In the genomic region with DNA sequence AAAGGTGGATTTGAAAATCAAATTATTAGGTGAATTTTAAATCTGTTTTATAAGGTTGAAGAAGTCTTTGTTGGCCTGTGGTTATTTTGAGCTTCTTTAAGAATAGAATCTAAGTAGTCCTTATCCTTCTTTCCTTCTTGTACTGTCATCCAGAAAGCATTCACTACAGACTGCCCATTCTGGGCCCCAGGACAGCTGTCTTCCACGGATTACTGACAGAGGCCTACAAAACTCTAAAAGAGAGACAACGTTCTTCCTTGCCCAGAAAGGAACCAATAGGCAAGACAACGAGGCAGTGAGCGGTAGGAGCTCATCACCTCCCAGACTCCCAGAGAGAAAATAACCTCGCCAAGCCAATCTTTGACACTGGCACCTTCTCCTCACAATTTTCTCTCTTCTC, we compare ENCODE assay signal across 2 cellular contexts.
TF ChIP-seq lines count a peak whose summit lies in the region.

No MANE protein-coding gene starts in this region.

TF ChIP-seq in HepG2, 621 proteins besides CTCF, POLR2A, EP300 and RAD21:
- TF ChIP-seq, protein P1, sequence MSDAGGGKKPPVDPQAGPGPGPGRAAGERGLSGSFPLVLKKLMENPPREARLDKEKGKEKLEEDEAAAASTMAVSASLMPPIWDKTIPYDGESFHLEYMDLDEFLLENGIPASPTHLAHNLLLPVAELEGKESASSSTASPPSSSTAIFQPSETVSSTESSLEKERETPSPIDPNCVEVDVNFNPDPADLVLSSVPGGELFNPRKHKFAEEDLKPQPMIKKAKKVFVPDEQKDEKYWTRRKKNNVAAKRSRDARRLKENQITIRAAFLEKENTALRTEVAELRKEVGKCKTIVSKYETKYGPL (CRISPR knock-in tag; IDR thresholded peaks at IDR 0.05): no peak
- no peak for TF ChIP-seq FOXO1 (CRISPR knock-in tag; IDR thresholded peaks at IDR 0.05)
- TF ChIP-seq, protein P2, sequence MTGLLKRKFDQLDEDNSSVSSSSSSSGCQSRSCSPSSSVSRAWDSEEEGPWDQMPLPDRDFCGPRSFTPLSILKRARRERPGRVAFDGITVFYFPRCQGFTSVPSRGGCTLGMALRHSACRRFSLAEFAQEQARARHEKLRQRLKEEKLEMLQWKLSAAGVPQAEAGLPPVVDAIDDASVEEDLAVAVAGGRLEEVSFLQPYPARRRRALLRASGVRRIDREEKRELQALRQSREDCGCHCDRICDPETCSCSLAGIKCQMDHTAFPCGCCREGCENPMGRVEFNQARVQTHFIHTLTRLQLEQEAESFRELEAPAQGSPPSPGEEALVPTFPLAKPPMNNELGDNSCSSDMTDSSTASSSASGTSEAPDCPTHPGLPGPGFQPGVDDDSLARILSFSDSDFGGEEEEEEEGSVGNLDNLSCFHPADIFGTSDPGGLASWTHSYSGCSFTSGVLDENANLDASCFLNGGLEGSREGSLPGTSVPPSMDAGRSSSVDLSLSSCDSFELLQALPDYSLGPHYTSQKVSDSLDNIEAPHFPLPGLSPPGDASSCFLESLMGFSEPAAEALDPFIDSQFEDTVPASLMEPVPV (CRISPR knock-in tag; IDR thresholded peaks at IDR 0.05): no peak
- no peak for TF ChIP-seq BRCA1 (CRISPR knock-in tag; IDR thresholded peaks at IDR 0.05)
- no peak for TF ChIP-seq ZNF496 (CRISPR knock-in tag; IDR thresholded peaks at IDR 0.05; ENCODE audit: insufficient replicate concordance)
- TF ChIP-seq, protein P3, sequence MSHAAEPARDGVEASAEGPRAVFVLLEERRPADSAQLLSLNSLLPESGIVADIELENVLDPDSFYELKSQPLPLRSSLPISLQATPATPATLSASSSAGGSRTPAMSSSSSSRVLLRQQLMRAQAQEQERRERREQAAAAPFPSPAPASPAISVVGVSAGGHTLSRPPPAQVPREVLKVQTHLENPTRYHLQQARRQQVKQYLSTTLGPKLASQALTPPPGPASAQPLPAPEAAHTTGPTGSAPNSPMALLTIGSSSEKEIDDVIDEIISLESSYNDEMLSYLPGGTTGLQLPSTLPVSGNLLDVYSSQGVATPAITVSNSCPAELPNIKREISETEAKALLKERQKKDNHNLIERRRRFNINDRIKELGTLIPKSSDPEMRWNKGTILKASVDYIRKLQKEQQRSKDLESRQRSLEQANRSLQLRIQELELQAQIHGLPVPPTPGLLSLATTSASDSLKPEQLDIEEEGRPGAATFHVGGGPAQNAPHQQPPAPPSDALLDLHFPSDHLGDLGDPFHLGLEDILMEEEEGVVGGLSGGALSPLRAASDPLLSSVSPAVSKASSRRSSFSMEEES (CRISPR knock-in tag; IDR thresholded peaks at IDR 0.05): no peak
- TF ChIP-seq ZNF382 (CRISPR knock-in tag; IDR thresholded peaks at IDR 0.05; ENCODE audit: borderline replicate concordance): no peak
- TF ChIP-seq ZSCAN25 (CRISPR knock-in tag; IDR thresholded peaks at IDR 0.05): no peak
- TF ChIP-seq AGO1 (IDR thresholded peaks at IDR 0.05; ENCODE audit: low read depth, low read length, poor library complexity, severe bottlenecking): no peak
- no peak for TF ChIP-seq NKX3-1 (CRISPR knock-in tag; IDR thresholded peaks at IDR 0.05)
- no peak for TF ChIP-seq ZBTB20 (CRISPR knock-in tag; IDR thresholded peaks at IDR 0.05; ENCODE audit: borderline replicate concordance, low read depth)
- no peak for TF ChIP-seq RELA (CRISPR knock-in tag; IDR thresholded peaks at IDR 0.05)
- TF ChIP-seq, protein P4, sequence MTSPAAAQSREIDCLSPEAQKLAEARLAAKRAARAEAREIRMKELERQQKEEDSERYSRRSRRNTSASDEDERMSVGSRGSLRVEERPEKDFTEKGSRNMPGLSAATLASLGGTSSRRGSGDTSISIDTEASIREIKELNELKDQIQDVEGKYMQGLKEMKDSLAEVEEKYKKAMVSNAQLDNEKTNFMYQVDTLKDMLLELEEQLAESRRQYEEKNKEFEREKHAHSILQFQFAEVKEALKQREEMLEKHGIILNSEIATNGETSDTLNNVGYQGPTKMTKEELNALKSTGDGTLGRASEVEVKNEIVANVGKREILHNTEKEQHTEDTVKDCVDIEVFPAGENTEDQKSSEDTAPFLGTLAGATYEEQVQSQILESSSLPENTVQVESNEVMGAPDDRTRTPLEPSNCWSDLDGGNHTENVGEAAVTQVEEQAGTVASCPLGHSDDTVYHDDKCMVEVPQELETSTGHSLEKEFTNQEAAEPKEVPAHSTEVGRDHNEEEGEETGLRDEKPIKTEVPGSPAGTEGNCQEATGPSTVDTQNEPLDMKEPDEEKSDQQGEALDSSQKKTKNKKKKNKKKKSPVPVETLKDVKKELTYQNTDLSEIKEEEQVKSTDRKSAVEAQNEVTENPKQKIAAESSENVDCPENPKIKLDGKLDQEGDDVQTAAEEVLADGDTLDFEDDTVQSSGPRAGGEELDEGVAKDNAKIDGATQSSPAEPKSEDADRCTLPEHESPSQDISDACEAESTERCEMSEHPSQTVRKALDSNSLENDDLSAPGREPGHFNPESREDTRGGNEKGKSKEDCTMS (CRISPR knock-in tag; conservative IDR thresholded peaks at IDR 0.05): no peak

TF ChIP-seq in K562, 482 proteins besides CTCF, POLR2A, EP300 and RAD21:
- TF ChIP-seq, protein P5, sequence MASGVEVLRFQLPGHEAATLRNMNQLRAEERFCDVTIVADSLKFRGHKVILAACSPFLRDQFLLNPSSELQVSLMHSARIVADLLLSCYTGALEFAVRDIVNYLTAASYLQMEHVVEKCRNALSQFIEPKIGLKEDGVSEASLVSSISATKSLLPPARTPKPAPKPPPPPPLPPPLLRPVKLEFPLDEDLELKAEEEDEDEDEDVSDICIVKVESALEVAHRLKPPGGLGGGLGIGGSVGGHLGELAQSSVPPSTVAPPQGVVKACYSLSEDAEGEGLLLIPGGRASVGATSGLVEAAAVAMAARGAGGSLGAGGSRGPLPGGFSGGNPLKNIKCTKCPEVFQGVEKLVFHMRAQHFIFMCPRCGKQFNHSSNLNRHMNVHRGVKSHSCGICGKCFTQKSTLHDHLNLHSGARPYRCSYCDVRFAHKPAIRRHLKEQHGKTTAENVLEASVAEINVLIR (CRISPR knock-in tag; IDR thresholded peaks at IDR 0.05): no peak
- TF ChIP-seq, protein P6, sequence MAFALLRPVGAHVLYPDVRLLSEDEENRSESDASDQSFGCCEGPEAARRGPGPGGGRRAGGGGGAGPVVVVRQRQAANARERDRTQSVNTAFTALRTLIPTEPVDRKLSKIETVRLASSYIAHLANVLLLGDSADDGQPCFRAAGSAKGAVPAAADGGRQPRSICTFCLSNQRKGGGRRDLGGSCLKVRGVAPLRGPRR (CRISPR knock-in tag; IDR thresholded peaks at IDR 0.05): no peak
- TF ChIP-seq, protein P7, sequence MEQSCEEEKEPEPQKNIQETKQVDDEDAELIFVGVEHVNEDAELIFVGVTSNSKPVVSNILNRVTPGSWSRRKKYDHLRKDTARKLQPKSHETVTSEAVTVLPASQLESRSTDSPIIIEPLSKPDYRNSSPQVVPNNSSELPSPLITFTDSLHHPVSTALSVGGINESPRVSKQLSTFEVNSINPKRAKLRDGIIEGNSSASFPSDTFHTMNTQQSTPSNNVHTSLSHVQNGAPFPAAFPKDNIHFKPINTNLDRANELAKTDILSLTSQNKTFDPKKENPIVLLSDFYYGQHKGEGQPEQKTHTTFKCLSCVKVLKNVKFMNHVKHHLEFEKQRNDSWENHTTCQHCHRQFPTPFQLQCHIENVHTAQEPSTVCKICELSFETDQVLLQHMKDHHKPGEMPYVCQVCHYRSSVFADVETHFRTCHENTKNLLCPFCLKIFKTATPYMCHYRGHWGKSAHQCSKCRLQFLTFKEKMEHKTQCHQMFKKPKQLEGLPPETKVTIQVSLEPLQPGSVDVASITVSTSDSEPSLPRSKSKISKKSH (CRISPR knock-in tag; IDR thresholded peaks at IDR 0.05): no peak
- TF ChIP-seq GTF2F1 (IDR thresholded peaks at IDR 0.05; ENCODE audit: low read depth, low read length): no peak
- TF ChIP-seq ZNF408 (CRISPR knock-in tag; IDR thresholded peaks at IDR 0.05; ENCODE audit: low read depth): no peak
- TF ChIP-seq HCFC1 (IDR thresholded peaks at IDR 0.05; ENCODE audit: low read depth, low read length): no peak
- no peak for TF ChIP-seq SUPT5H (IDR thresholded peaks at IDR 0.05)
- TF ChIP-seq GATAD2B (IDR thresholded peaks at IDR 0.05; ENCODE audit: borderline replicate concordance): no peak
- no peak for TF ChIP-seq PTRF (tag; IDR thresholded peaks at IDR 0.05)
- TF ChIP-seq SMAD1 (IDR thresholded peaks at IDR 0.05; ENCODE audit: low read depth, low read length, partially characterized antibody): no peak
- TF ChIP-seq IFI16 (CRISPR knock-in tag; IDR thresholded peaks at IDR 0.05): no peak
- TF ChIP-seq ZC3H8 (IDR thresholded peaks at IDR 0.05): no peak
- TF ChIP-seq, protein P8, sequence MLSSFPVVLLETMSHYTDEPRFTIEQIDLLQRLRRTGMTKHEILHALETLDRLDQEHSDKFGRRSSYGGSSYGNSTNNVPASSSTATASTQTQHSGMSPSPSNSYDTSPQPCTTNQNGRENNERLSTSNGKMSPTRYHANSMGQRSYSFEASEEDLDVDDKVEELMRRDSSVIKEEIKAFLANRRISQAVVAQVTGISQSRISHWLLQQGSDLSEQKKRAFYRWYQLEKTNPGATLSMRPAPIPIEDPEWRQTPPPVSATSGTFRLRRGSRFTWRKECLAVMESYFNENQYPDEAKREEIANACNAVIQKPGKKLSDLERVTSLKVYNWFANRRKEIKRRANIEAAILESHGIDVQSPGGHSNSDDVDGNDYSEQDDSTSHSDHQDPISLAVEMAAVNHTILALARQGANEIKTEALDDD (IDR thresholded peaks at IDR 0.05): no peak
- no peak for TF ChIP-seq SRSF3 (IDR thresholded peaks at IDR 0.05; ENCODE audit: insufficient read depth, low read length)
